12 cellular contexts compared by ENCODE assay signal in genomic region chr19:12936582-12936981, GRCh38. TPM values are rescaled to one million over a fixed set of nuclear protein-coding genes. Genes with fewer than 3 reads are reported as not detected.
DNase-seq lines count a peak whose midpoint lies in the region; ATAC-seq and TF ChIP-seq lines count a peak whose summit lies in the region.
"Had no signal": no experiment of that assay in that cellular context is flagged by ENCODE, and none has a peak within 500 bp of the region (broad histone marks: within the 10 kb centered on the region; RNA-seq: fewer than 3 reads in every experiment).

No MANE protein-coding gene starts in this region.

- no peak for DNase-seq in activated T-cell treated with anti-CD3 and anti-CD28 coated beads, Interleukin-2, amount 50 U/mL, for 72 hours
- DNase-seq in activated T-cell treated with anti-CD3 and anti-CD28 coated beads, Interleukin-2, amount 50 U/mL, for 48 hours = no peak
- DNase-seq in MM.1S (peak; percentile 55), glomerular visceral epithelial cell (ENCODE audit: extremely low spot score) (no peak), HuH-7.5 (ENCODE audit: low spot score) (no peak)
- DNase-seq in activated T-helper 2 cell treated with anti-CD3 and anti-CD28 coated beads, Interferon-gamma antibody, Interleukin-2, Interleukin-4, amounts not matched to agents 10 μg/mL and 5 μg/mL and 100 μg/mL, durations not matched to agents 14 hours and 24 hours and 36 hours (ENCODE audit: low spot score) = no peak
- DNase-seq in stimulated activated naive B cell treated with anti-CD40 and anti-IgM and Interleukin-4, amounts not matched to agents 10 μg/mL and 1 μg/mL and 100 μg/mL, for 72 hours = no peak
- DNase-seq: left cardiac atrium, sigmoid colon had no signal

- TF ChIP-seq CTCF in MM.1S (IDR thresholded peaks at IDR 0.05; ENCODE audit: low read length) = no peak

- peak overlapping the region; percentile 17; the same call in 1 of the 2 replicates for H3K4me2 ChIP-seq in MM.1S (ENCODE audit: low read depth, low read length)

- peak overlapping the region; percentile 13; the same call in 1 of the 2 replicates for H3K9ac ChIP-seq in MM.1S (ENCODE audit: low read length)

- H3K4me3 ChIP-seq in MM.1S (ENCODE audit: low read length) = no peak overlapping the region

- H3K4me3 Mint-ChIP-seq in activated T-cell treated with anti-CD3 and anti-CD28 coated beads, Interleukin-2, amount 50 U/mL, for 72 hours = peak overlapping the region; percentile 24 to 57
- H3K4me3 Mint-ChIP-seq in activated T-helper 2 cell treated with anti-CD3 and anti-CD28 coated beads, Interferon-gamma antibody, Interleukin-2, Interleukin-4, amounts not matched to agents 10 μg/mL and 5 μg/mL and 100 μg/mL, durations not matched to agents 14 hours and 24 hours and 36 hours (ENCODE audit: low read depth) = peak overlapping the region; percentile 6
- peak overlapping the region; percentile 37 to 99 for H3K4me3 Mint-ChIP-seq in stimulated activated naive B cell treated with anti-CD40 and anti-IgM and Interleukin-4, amounts not matched to agents 10 μg/mL and 1 μg/mL and 100 μg/mL, for 72 hours

- H3K27ac ChIP-seq in MM.1S (ENCODE audit: low read length) = peak overlapping the region; percentile 75; the same call in 1 of the 2 replicates

- peaks cover 51% of the 10 kb centered on the region for H3K79me2 ChIP-seq in MM.1S (ENCODE audit: low read length)

- H2AFZ ChIP-seq in MM.1S (ENCODE audit: low read length) = peak overlapping the region; percentile 22; the same call in 1 of the 2 replicates

- peaks cover 38% of the 10 kb centered on the region for H3K4me1 ChIP-seq in MM.1S (ENCODE audit: low read length)

- H3K27me3 Mint-ChIP-seq in activated T-cell treated with anti-CD3 and anti-CD28 coated beads, Interleukin-2, amount 50 U/mL, for 72 hours (ENCODE audit: low read depth) = no peaks in the 10 kb centered on the region
- H3K27me3 Mint-ChIP-seq in activated T-helper 2 cell treated with anti-CD3 and anti-CD28 coated beads, Interferon-gamma antibody, Interleukin-2, Interleukin-4, amounts not matched to agents 10 μg/mL and 5 μg/mL and 100 μg/mL, durations not matched to agents 14 hours and 24 hours and 36 hours (ENCODE audit: low read depth) = no peaks in the 10 kb centered on the region
- no peaks in the 10 kb centered on the region for H3K27me3 Mint-ChIP-seq in stimulated activated naive B cell treated with anti-CD40 and anti-IgM and Interleukin-4, amounts not matched to agents 10 μg/mL and 1 μg/mL and 100 μg/mL, for 72 hours

- H3F3A ChIP-seq in MM.1S (ENCODE audit: insufficient read depth, low read length) = peaks cover 50% of the 10 kb centered on the region

- H3K36me3 ChIP-seq in MM.1S (replicated peaks; ENCODE audit: insufficient read depth, low read length) = peaks cover 19% of the 10 kb centered on the region

- peaks cover 15% of the 10 kb centered on the region for H4K20me1 ChIP-seq in MM.1S (ENCODE audit: insufficient read depth, low read length)

- intact Hi-C loops in activated T-helper 2 cell treated with anti-CD3 and anti-CD28 coated beads, Interferon-gamma antibody, Interleukin-2, Interleukin-4, amounts not matched to agents 10 μg/mL and 5 μg/mL and 100 μg/mL, durations not matched to agents 14 hours and 24 hours and 36 hours (cut with micrococcal nuclease) = loop anchor here (5.0 kb wide), 1 partner anchor 144 kb away; the partner anchor contains the start of gene JUNB

- no peaks in the 10 kb centered on the region for H3K9me3 ChIP-seq in MM.1S (replicated peaks; ENCODE audit: insufficient read depth, low read length)
- H3K9me3 ChIP-seq: heart left ventricle, sigmoid colon had no signal

- H3K27ac Mint-ChIP-seq in activated T-cell treated with anti-CD3 and anti-CD28 coated beads, Interleukin-2, amount 50 U/mL, for 72 hours = no peak overlapping the region
- peak overlapping the region; percentile 11 for H3K27ac Mint-ChIP-seq in activated T-helper 2 cell treated with anti-CD3 and anti-CD28 coated beads, Interferon-gamma antibody, Interleukin-2, Interleukin-4, amounts not matched to agents 10 μg/mL and 5 μg/mL and 100 μg/mL, durations not matched to agents 14 hours and 24 hours and 36 hours
- peak overlapping the region; percentile 69 for H3K27ac Mint-ChIP-seq in stimulated activated naive B cell treated with anti-CD40 and anti-IgM and Interleukin-4, amounts not matched to agents 10 μg/mL and 1 μg/mL and 100 μg/mL, for 72 hours

- peaks cover 20 to 33% of the 10 kb centered on the region in 2 donors for H3K36me3 Mint-ChIP-seq in activated T-cell treated with anti-CD3 and anti-CD28 coated beads, Interleukin-2, amount 50 U/mL, for 72 hours (ENCODE audit: insufficient read depth in 2 of 2)
- peaks cover 51% of the 10 kb centered on the region for H3K36me3 Mint-ChIP-seq in activated T-helper 2 cell treated with anti-CD3 and anti-CD28 coated beads, Interferon-gamma antibody, Interleukin-2, Interleukin-4, amounts not matched to agents 10 μg/mL and 5 μg/mL and 100 μg/mL, durations not matched to agents 14 hours and 24 hours and 36 hours (ENCODE audit: low read depth)
- H3K36me3 Mint-ChIP-seq in stimulated activated naive B cell treated with anti-CD40 and anti-IgM and Interleukin-4, amounts not matched to agents 10 μg/mL and 1 μg/mL and 100 μg/mL, for 72 hours = peaks cover 36 to 50% of the 10 kb centered on the region in 2 donors

- H3K9me2 ChIP-seq in MM.1S (replicated peaks; ENCODE audit: insufficient read depth, low read length) = no peaks in the 10 kb centered on the region

- no peak for ATAC-seq in activated T-cell treated with anti-CD3 and anti-CD28 coated beads, Interleukin-2, amount 50 U/mL, for 72 hours (replicated peaks in 1 of 2)
- no peak for ATAC-seq in stimulated activated naive B cell treated with anti-CD40 and anti-IgM and Interleukin-4, amounts not matched to agents 10 μg/mL and 1 μg/mL and 100 μg/mL, for 72 hours (replicated peaks)
- ATAC-seq in GM21529 (IDR thresholded peaks at IDR 0.05; ENCODE audit: unreplicated experiment) = no peak
- ATAC-seq: heart left ventricle, left cardiac atrium had no signal

- H3K27me3 ChIP-seq in MM.1S (replicated peaks; ENCODE audit: insufficient read depth, low read length) = no peaks in the 10 kb centered on the region
- H3K27me3 ChIP-seq: heart left ventricle, sigmoid colon had no signal

- peaks cover 76% of the 10 kb centered on the region for H3K4me1 Mint-ChIP-seq in activated T-cell treated with anti-CD3 and anti-CD28 coated beads, Interleukin-2, amount 50 U/mL, for 72 hours (ENCODE audit: low read depth)
- H3K4me1 Mint-ChIP-seq in activated T-helper 2 cell treated with anti-CD3 and anti-CD28 coated beads, Interferon-gamma antibody, Interleukin-2, Interleukin-4, amounts not matched to agents 10 μg/mL and 5 μg/mL and 100 μg/mL, durations not matched to agents 14 hours and 24 hours and 36 hours (ENCODE audit: low read depth) = peaks cover 52% of the 10 kb centered on the region
- peaks cover 47 to 64% of the 10 kb centered on the region in 2 donors for H3K4me1 Mint-ChIP-seq in stimulated activated naive B cell treated with anti-CD40 and anti-IgM and Interleukin-4, amounts not matched to agents 10 μg/mL and 1 μg/mL and 100 μg/mL, for 72 hours

- H3K9me3 Mint-ChIP-seq in activated T-cell treated with anti-CD3 and anti-CD28 coated beads, Interleukin-2, amount 50 U/mL, for 72 hours = no peaks in the 10 kb centered on the region
- no peaks in the 10 kb centered on the region for H3K9me3 Mint-ChIP-seq in activated T-helper 2 cell treated with anti-CD3 and anti-CD28 coated beads, Interferon-gamma antibody, Interleukin-2, Interleukin-4, amounts not matched to agents 10 μg/mL and 5 μg/mL and 100 μg/mL, durations not matched to agents 14 hours and 24 hours and 36 hours
- H3K9me3 Mint-ChIP-seq in stimulated activated naive B cell treated with anti-CD40 and anti-IgM and Interleukin-4, amounts not matched to agents 10 μg/mL and 1 μg/mL and 100 μg/mL, for 72 hours = no peaks in the 10 kb centered on the region

RNA-seq across cellular contexts. Expression of gene CALR, which starts 1.8 kb away (rescaled TPM):
- 100 to 1,000 TPM; 458 to 489 TPM for total RNA-seq in activated T-cell treated with anti-CD3 and anti-CD28 coated beads, Interleukin-2, amount 50 U/mL, for 72 hours
- 984 and 991 TPM in 2 replicates for total RNA-seq in activated T-helper 2 cell treated with anti-CD3 and anti-CD28 coated beads, Interferon-gamma antibody, Interleukin-2, Interleukin-4, amounts not matched to agents 10 μg/mL and 5 μg/mL and 100 μg/mL, durations not matched to agents 14 hours and 24 hours and 36 hours

RNA-seq across cellular contexts. Expression of gene FARSA, which starts 3.1 kb away (rescaled TPM):
- total RNA-seq in activated T-cell treated with anti-CD3 and anti-CD28 coated beads, Interleukin-2, amount 50 U/mL, for 72 hours = 10 to 100 TPM; 63.4 to 70.4 TPM
- total RNA-seq in activated T-helper 2 cell treated with anti-CD3 and anti-CD28 coated beads, Interferon-gamma antibody, Interleukin-2, Interleukin-4, amounts not matched to agents 10 μg/mL and 5 μg/mL and 100 μg/mL, durations not matched to agents 14 hours and 24 hours and 36 hours = 165 and 166 TPM in 2 replicates

RNA-seq across cellular contexts. Expression of gene RAD23A, which starts 9.1 kb away (rescaled TPM):
- total RNA-seq in activated T-cell treated with anti-CD3 and anti-CD28 coated beads, Interleukin-2, amount 50 U/mL, for 72 hours = 100 to 1,000 TPM; 159 to 189 TPM
- 189 and 196 TPM in 2 replicates for total RNA-seq in activated T-helper 2 cell treated with anti-CD3 and anti-CD28 coated beads, Interferon-gamma antibody, Interleukin-2, Interleukin-4, amounts not matched to agents 10 μg/mL and 5 μg/mL and 100 μg/mL, durations not matched to agents 14 hours and 24 hours and 36 hours

RNA-seq across cellular contexts. Expression of gene SYCE2, which starts 17.5 kb away (rescaled TPM):
- total RNA-seq in activated T-cell treated with anti-CD3 and anti-CD28 coated beads, Interleukin-2, amount 50 U/mL, for 72 hours = 1 to 10 TPM; 3.1 to 4.5 TPM
- 1.9 and 3.2 TPM in 2 replicates for total RNA-seq in activated T-helper 2 cell treated with anti-CD3 and anti-CD28 coated beads, Interferon-gamma antibody, Interleukin-2, Interleukin-4, amounts not matched to agents 10 μg/mL and 5 μg/mL and 100 μg/mL, durations not matched to agents 14 hours and 24 hours and 36 hours
- total RNA-seq: bronchial epithelial cell, left cardiac atrium, sigmoid colon had no signal

RNA-seq across cellular contexts. Expression of gene GADD45GIP1, which starts 20.4 kb away (rescaled TPM):
- 10 to 100 TPM; 15.9 to 16.4 TPM for total RNA-seq in activated T-cell treated with anti-CD3 and anti-CD28 coated beads, Interleukin-2, amount 50 U/mL, for 72 hours
- 29.2 and 32.6 TPM in 2 replicates for total RNA-seq in activated T-helper 2 cell treated with anti-CD3 and anti-CD28 coated beads, Interferon-gamma antibody, Interleukin-2, Interleukin-4, amounts not matched to agents 10 μg/mL and 5 μg/mL and 100 μg/mL, durations not matched to agents 14 hours and 24 hours and 36 hours

Comparison
In these comparisons a context has a peak if more than half of its experiments do, and no peak if none do; other contexts are left out.
1. H3K4me3 Mint-ChIP-seq: peak in every context shown above with its lines; median percentile 68 in stimulated activated naive B cell treated with anti-CD40 and anti-IgM and Interleukin-4, amounts not matched to agents 10 μg/mL and 1 μg/mL and 100 μg/mL, for 72 hours; 40 in activated T-cell treated with anti-CD3 and anti-CD28 coated beads, Interleukin-2, amount 50 U/mL, for 72 hours; 6 in activated T-helper 2 cell treated with anti-CD3 and anti-CD28 coated beads, Interferon-gamma antibody, Interleukin-2, Interleukin-4, amounts not matched to agents 10 μg/mL and 5 μg/mL and 100 μg/mL, durations not matched to agents 14 hours and 24 hours and 36 hours.